21 cellular contexts compared by ENCODE assay signal in genomic region chr1:59687081-59687480, GRCh38.
DNase-seq lines count a peak whose midpoint lies in the region; ATAC-seq, FAIRE-seq and TF ChIP-seq lines count a peak whose summit lies in the region.
"Had no signal": no experiment of that assay in that cellular context is flagged by ENCODE, and none has a peak within 500 bp of the region (broad histone marks: within the 10 kb centered on the region; RNA-seq: fewer than 3 reads in every experiment).

No MANE protein-coding gene starts in this region.

- no peak overlapping the region for H4K5ac ChIP-seq in H1 (ENCODE audit: insufficient read length, low read depth, low read length)

- H4K91ac ChIP-seq in H1 (replicated peaks; ENCODE audit: insufficient read length, low read length), result no peak overlapping the region

- intact Hi-C loops in gastrocnemius medialis (cut with DNase I; ENCODE audit: low total_unique reads), result loop anchor here (5.0 kb wide), 2 partner anchors 545 to 715 kb away; no protein-coding TSS in a partner anchor

- no peaks in the 10 kb centered on the region for H4K20me1 ChIP-seq in H1 (replicated peaks in 1 of 2; ENCODE audit: control insufficient read depth in 1 of 2, insufficient read depth in 2 of 2, low read length in 2 of 2)

- no peaks in the 10 kb centered on the region for H3K4me1 Mint-ChIP-seq in stimulated activated effector memory CD8-positive, alpha-beta T cell treated with anti-CD3 and anti-CD28 coated beads, Interleukin-12 subunit alpha, Interleukin-12 subunit beta, amount 100 ng/mL, for 72 hours
- H3K4me1 Mint-ChIP-seq: activated CD4-positive, alpha-beta memory T cell treated with anti-CD3 and anti-CD28 coated beads, Interleukin-2, amount 10 ng/mL, durations not matched to agents 7 days and 5 days had no signal

- CTCF ChIA-PET in H1 (lab: Charles Lee; ENCODE audit: partially characterized antibody), result interaction anchor here (0.6 to 1.0 kb wide), 4 partner anchors 21 to 1029 kb away, joined by 3 to 4 read pairs (median 4); no protein-coding TSS in a partner anchor

- no peak for TF ChIP-seq EP300 in H1 (IDR thresholded peaks at IDR 0.05; ENCODE audit: borderline replicate concordance in 1 of 2, low read depth in 2 of 2, low read length in 2 of 2)

- no peaks in the 10 kb centered on the region for H3K23me2 ChIP-seq in H1 (ENCODE audit: low read depth, low read length)

- no peak overlapping the region for H3K14ac ChIP-seq in H1 (ENCODE audit: insufficient read length)

- H3K18ac ChIP-seq in H1 (ENCODE audit: extremely low read depth, low read length), result no peak overlapping the region

- no peak overlapping the region for H3K4ac ChIP-seq in H1 (replicated peaks; ENCODE audit: insufficient read length, low read depth, low read length)

- FAIRE-seq in H1 (lab: Jason Lieb, UNC), result no peak
- FAIRE-seq: G401.6 had no signal

- no peak for TF ChIP-seq CTCF in H1 (IDR thresholded peaks at IDR 0.05; ENCODE audit: control extremely low read depth in 1 of 3, insufficient read depth in 1 of 3, low read depth in 1 of 3, low read length in 3 of 3)
- TF ChIP-seq CTCF in gastrocnemius medialis (IDR thresholded peaks at IDR 0.05 in 4 of 5, conservative IDR thresholded peaks at IDR 0.05 in 1 of 5), result no peak

- H3K79me1 ChIP-seq in H1 (ENCODE audit: low read depth, low read length), result no peaks in the 10 kb centered on the region

- 89% methylated on average over 2 of the region's 2 CpGs; no CpG with 5 or more reads in 1 of the 2 experiments for WGBS in H1 (ENCODE audit: extremely low coverage in 1 of 2, insufficient coverage in 1 of 2, insufficient read length in 1 of 2, insufficient replicate concordance in 2 of 2, low coverage in 1 of 2, low lambda C conversion rate in 2 of 2, missing lambda C conversion rate in 1 of 2), 2 experiments

- 0 out of 2 replicates have a peak overlapping the region, but pooled peaks have one; percentile 49 for H2BK5ac ChIP-seq in H1 (ENCODE audit: low read depth, low read length)

- H3K27me3 ChIP-seq in H1 (replicated peaks in 1 of 4; ENCODE audit: control insufficient read depth in 3 of 4, extremely low read depth in 1 of 4, insufficient read depth in 3 of 4, low read length in 3 of 4) (no peaks in the 10 kb centered on the region; a peak in 1 of 7 replicates), gastrocnemius medialis (no peaks in the 10 kb centered on the region)
- H3K27me3 ChIP-seq: breast epithelium, colonic mucosa, right atrium auricular region had no signal

- H3K9ac ChIP-seq in H1 (replicated peaks in 1 of 4; ENCODE audit: extremely low read depth in 1 of 4, low read depth in 3 of 4, low read length in 3 of 4), result no peak overlapping the region

- H3K27ac Mint-ChIP-seq in stimulated activated effector memory CD8-positive, alpha-beta T cell treated with anti-CD3 and anti-CD28 coated beads, Interleukin-12 subunit alpha, Interleukin-12 subunit beta, amount 100 ng/mL, for 72 hours, result no peak overlapping the region
- H3K27ac Mint-ChIP-seq: activated CD4-positive, alpha-beta memory T cell treated with anti-CD3 and anti-CD28 coated beads, Interleukin-2, amount 10 ng/mL, durations not matched to agents 7 days and 5 days had no signal

- H3K4me3 Mint-ChIP-seq in stimulated activated effector memory CD8-positive, alpha-beta T cell treated with anti-CD3 and anti-CD28 coated beads, Interleukin-12 subunit alpha, Interleukin-12 subunit beta, amount 100 ng/mL, for 72 hours, result no peak overlapping the region
- H3K4me3 Mint-ChIP-seq: activated CD4-positive, alpha-beta memory T cell treated with anti-CD3 and anti-CD28 coated beads, Interleukin-2, amount 10 ng/mL, durations not matched to agents 7 days and 5 days had no signal

- H3K9me3 Mint-ChIP-seq in stimulated activated effector memory CD8-positive, alpha-beta T cell treated with anti-CD3 and anti-CD28 coated beads, Interleukin-12 subunit alpha, Interleukin-12 subunit beta, amount 100 ng/mL, for 72 hours, result no peaks in the 10 kb centered on the region
- H3K9me3 Mint-ChIP-seq: activated CD4-positive, alpha-beta memory T cell treated with anti-CD3 and anti-CD28 coated beads, Interleukin-2, amount 10 ng/mL, durations not matched to agents 7 days and 5 days; naive B cell had no signal

- no peak overlapping the region for H3K4me2 ChIP-seq in H1 (ENCODE audit: insufficient read depth in 1 of 2, low read depth in 2 of 2, low read length in 2 of 2)

- TF ChIP-seq RAD21 in H1 (IDR thresholded peaks at IDR 0.05 in 1 of 2, conservative IDR thresholded peaks at IDR 0.05 in 1 of 2; ENCODE audit: low read depth in 2 of 2, low read length in 2 of 2), result no peak

- H2BK12ac ChIP-seq in H1 (ENCODE audit: low read depth, low read length), result peak overlapping the region; percentile 65; the same call in 1 of the 2 replicates

- H3K56ac ChIP-seq in H1 (replicated peaks; ENCODE audit: insufficient read length, low read depth, low read length), result no peak overlapping the region

- no peak overlapping the region; the same call in 1 of the 2 replicates for H4K8ac ChIP-seq in H1 (ENCODE audit: extremely low read depth, insufficient read depth, low read length)

- H3K4me1 ChIP-seq in H1 (replicated peaks in 1 of 4; ENCODE audit: control insufficient read depth in 3 of 4, insufficient read depth in 4 of 4, low read length in 3 of 4), result peaks cover 0 to 6% (median 1%) of the 10 kb centered on the region in 4 experiments; a peak in 2 of 7 replicates
- H3K4me1 ChIP-seq in gastrocnemius medialis, result peaks cover 86 to 95% of the 10 kb centered on the region in 2 donors
- H3K4me1 ChIP-seq: breast epithelium, colonic mucosa had no signal

- no peak overlapping the region for H2BK120ac ChIP-seq in H1 (replicated peaks; ENCODE audit: low read depth, low read length)

- H2AK5ac ChIP-seq in H1 (ENCODE audit: low read depth, low read length), result peak overlapping the region; percentile 47; the same call in 1 of the 2 replicates

- no peaks in the 10 kb centered on the region for H3K79me2 ChIP-seq in H1 (ENCODE audit: control insufficient read depth in 1 of 2, insufficient read depth in 2 of 2, low read length in 2 of 2)

- H3K27ac ChIP-seq in H1 (ENCODE audit: low read depth, low read length) (no peak overlapping the region), gastrocnemius medialis (peak overlapping the region; percentile 85 to 89 (median 87))
- H3K27ac ChIP-seq: breast epithelium, colonic mucosa, right atrium auricular region had no signal

- ATAC-seq in gastrocnemius medialis (peak in 1 of 2 donors; percentile 7), HG03196 (IDR thresholded peaks at IDR 0.05; ENCODE audit: unreplicated experiment) (no peak)
- ATAC-seq in stimulated activated effector memory CD8-positive, alpha-beta T cell treated with anti-CD3 and anti-CD28 coated beads, Interleukin-12 subunit alpha, Interleukin-12 subunit beta, amount 100 ng/mL, for 72 hours, result no peak

- H3K4me3 ChIP-seq in H1 (ENCODE audit: extremely low read depth in 1 of 4, insufficient read depth in 2 of 4, low read depth in 3 of 4, low read length in 4 of 4) (no peak overlapping the region), gastrocnemius medialis (no peak overlapping the region)
- H3K4me3 ChIP-seq: breast epithelium, colonic mucosa, right atrium auricular region had no signal

- in situ Hi-C loops in gastrocnemius medialis (cut with MboI; ENCODE audit: low sequenced_read_pairs in 4 of 4), result loop anchor here (10.0 to 25.0 kb wide), 4 partner anchors 82 to 392 kb away; partner anchors contain the start of gene FGGY (in 1 of the 4)

- DNase-seq in DMS53 treated with DMSO at 0.1 percent for 48 hours (lab: John Stamatoyannopoulos, UW; ENCODE audit: unreplicated experiment) (peak; percentile 44), NCI-H2171 (lab: John Stamatoyannopoulos, UW) (peak; percentile 78), H1 (ENCODE audit: low read depth in 1 of 2, low spot score in 2 of 2) (no peak), gastrocnemius medialis (peak in 1 of 2 donors; percentile 46), GF-D8 (lab: John Stamatoyannopoulos, UW) (no peak)
- DNase-seq in stimulated activated effector memory CD8-positive, alpha-beta T cell treated with anti-CD3 and anti-CD28 coated beads, Interleukin-12 subunit alpha, Interleukin-12 subunit beta, amount 100 ng/mL, for 72 hours (ENCODE audit: low spot score in 2 of 2), result no peak
- DNase-seq: activated CD4-positive, alpha-beta memory T cell treated with anti-CD3 and anti-CD28 coated beads, Interleukin-2, amount 10 ng/mL, durations not matched to agents 7 days and 5 days; activated CD4-positive, CD25-positive, alpha-beta regulatory T cell; activated gamma-delta T cell; colonic mucosa; H7; MM.1S; naive B cell; NCI-H1436 treated with DMSO at 0.1 percent for 48 hours; NCI-H345; stimulated activated CD4-positive, alpha-beta T cell treated with anti-CD3 and anti-CD28 coated beads, Interleukin-15, amount 100 ng/mL, for 24 hours; stimulated activated CD8-positive, alpha-beta memory T cell treated with anti-CD3 and anti-CD28 coated beads, Interleukin-4, amount 100 ng/mL, for 48 hours had no signal

- TF ChIP-seq POLR2A in H1 (IDR thresholded peaks at IDR 0.05; ENCODE audit: control extremely low read depth in 1 of 2, low read depth in 2 of 2, low read length in 2 of 2) (no peak), gastrocnemius medialis (IDR thresholded peaks at IDR 0.05) (no peak)

- H3K36me3 ChIP-seq in H1 (ENCODE audit: control insufficient read depth in 2 of 4, insufficient read depth in 4 of 4, low read length in 3 of 4) (no peaks in the 10 kb centered on the region), gastrocnemius medialis (no peaks in the 10 kb centered on the region)
- H3K36me3 ChIP-seq: breast epithelium, colonic mucosa, right atrium auricular region had no signal

- H2BK15ac ChIP-seq in H1 (ENCODE audit: low read length), result no peak overlapping the region

- H3K23ac ChIP-seq in H1 (ENCODE audit: insufficient read length), result no peak overlapping the region

- H3K9me3 ChIP-seq in H1 (ENCODE audit: insufficient read depth in 2 of 2, low read depth in 1 of 2, low read length in 1 of 2) (no peaks in the 10 kb centered on the region), gastrocnemius medialis (no peaks in the 10 kb centered on the region)
- H3K9me3 ChIP-seq: breast epithelium, colonic mucosa, right atrium auricular region had no signal

- POLR2A ChIA-PET in H1 (lab: Charles Lee; ENCODE audit: partially characterized antibody), result interaction anchor here (0.6 kb wide), 1 partner anchor 1049 kb away, joined by 3 read pairs; no protein-coding TSS in a partner anchor

- no peak overlapping the region for H2BK20ac ChIP-seq in H1 (ENCODE audit: low read length)

- no peak overlapping the region for H2AFZ ChIP-seq in H1 (ENCODE audit: low read length)

- no peaks in the 10 kb centered on the region for H3K36me3 Mint-ChIP-seq in stimulated activated effector memory CD8-positive, alpha-beta T cell treated with anti-CD3 and anti-CD28 coated beads, Interleukin-12 subunit alpha, Interleukin-12 subunit beta, amount 100 ng/mL, for 72 hours
- H3K36me3 Mint-ChIP-seq: naive B cell had no signal

TF ChIP-seq in H1, 55 proteins besides CTCF, POLR2A, EP300 and RAD21 (continues in another document):
- no peak for TF ChIP-seq SIN3A (conservative IDR thresholded peaks at IDR 0.05 in 1 of 2, IDR thresholded peaks at IDR 0.05 in 1 of 2; ENCODE audit: low read depth in 1 of 2, low read length in 2 of 2)
- no peak for TF ChIP-seq TEAD4 (IDR thresholded peaks at IDR 0.05; ENCODE audit: low read depth, low read length)
- TF ChIP-seq JUND (IDR thresholded peaks at IDR 0.05; ENCODE audit: low read length), result no peak
- no peak for TF ChIP-seq EZH2 (IDR thresholded peaks at IDR 0.05; ENCODE audit: low read depth, low read length, severe bottlenecking)
- no peak for TF ChIP-seq FOSL1 (IDR thresholded peaks at IDR 0.05; ENCODE audit: insufficient read depth, low read depth, low read length)

Comparison
In these comparisons a context has a peak if more than half of its experiments do, and no peak if none do; other contexts are left out.
1. DNase-seq: peak in DMS53 treated with DMSO at 0.1 percent for 48 hours (single experiment) and NCI-H2171 (single experiment); none in H1 (0 of 2), GF-D8 (single experiment) and stimulated activated effector memory CD8-positive, alpha-beta T cell treated with anti-CD3 and anti-CD28 coated beads, Interleukin-12 subunit alpha, Interleukin-12 subunit beta, amount 100 ng/mL, for 72 hours (0 of 2).